17 cellular contexts compared by ENCODE assay signal in genomic region chr9:37433754-37434435, GRCh38. TPM values are rescaled to one million over a fixed set of nuclear protein-coding genes. Genes with fewer than 3 reads are reported as not detected.
DNase-seq lines count a peak whose midpoint lies in the region; ATAC-seq and TF ChIP-seq lines count a peak whose summit lies in the region.
"Had no signal": no experiment of that assay in that cellular context is flagged by ENCODE, and none has a peak within 500 bp of the region (broad histone marks: within the 10 kb centered on the region; RNA-seq: fewer than 3 reads in every experiment).

No MANE protein-coding gene starts in this region.

- no peaks in the 10 kb centered on the region for H3K9me3 ChIP-seq in CD8-positive, alpha-beta T cell (ENCODE audit: low read length)
- H3K9me3 ChIP-seq in cardiac muscle cell (ENCODE audit: low read depth), result no peaks in the 10 kb centered on the region
- H3K9me3 ChIP-seq: left lung, pancreas had no signal

- ATAC-seq in CD8-positive, alpha-beta T cell, result no peak
- ATAC-seq in HG02623 (IDR thresholded peaks at IDR 0.05; ENCODE audit: unreplicated experiment), result no peak
- ATAC-seq: left lung, pancreas had no signal

- no peaks in the 10 kb centered on the region for H3K9me3 Mint-ChIP-seq in CD8-positive, alpha-beta T cell
- H3K9me3 Mint-ChIP-seq in nephron progenitor cell, result no peaks in the 10 kb centered on the region
- no peaks in the 10 kb centered on the region for H3K9me3 Mint-ChIP-seq in chondrocyte (ENCODE audit: low read depth)
- H3K9me3 Mint-ChIP-seq: T-helper 2 cell treated with Interferon-gamma antibody and Interleukin-4, amounts not matched to agents 5 μg/mL and 100 μg/mL, for 36 hours had no signal

- H3K27ac Mint-ChIP-seq in CD8-positive, alpha-beta T cell, result peak overlapping the region; percentile 60
- H3K27ac Mint-ChIP-seq in nephron progenitor cell, result peak overlapping the region; percentile 83
- H3K27ac Mint-ChIP-seq in chondrocyte (ENCODE audit: unreplicated experiment), result no peak overlapping the region
- H3K27ac Mint-ChIP-seq: T-helper 2 cell treated with Interferon-gamma antibody and Interleukin-4, amounts not matched to agents 5 μg/mL and 100 μg/mL, for 36 hours had no signal

- peaks cover 75% of the 10 kb centered on the region for H3K36me3 Mint-ChIP-seq in CD8-positive, alpha-beta T cell
- peaks cover 48% of the 10 kb centered on the region for H3K36me3 Mint-ChIP-seq in nephron progenitor cell (ENCODE audit: low read depth)
- peaks cover 15% of the 10 kb centered on the region for H3K36me3 Mint-ChIP-seq in chondrocyte (ENCODE audit: low read depth)

- CTCF ChIA-PET in CD8-positive, alpha-beta T cell (lab: Charles Lee), result no interaction called here

- POLR2A ChIA-PET in CD8-positive, alpha-beta T cell (lab: Charles Lee), result no interaction called here

- no peak for TF ChIP-seq CTCF in CD8-positive, alpha-beta T cell (IDR thresholded peaks at IDR 0.05)
- TF ChIP-seq CTCF in cardiac muscle cell (IDR thresholded peaks at IDR 0.05; ENCODE audit: low read depth, low read length), result no peak
- no peak for TF ChIP-seq CTCF in nephron progenitor cell (IDR thresholded peaks at IDR 0.05)
- TF ChIP-seq CTCF in chondrocyte (IDR thresholded peaks at IDR 0.05), result no peak

- H3K4me1 ChIP-seq in CD8-positive, alpha-beta T cell (ENCODE audit: insufficient read depth, low read length), result no peaks in the 10 kb centered on the region
- peaks cover 18% of the 10 kb centered on the region for H3K4me1 ChIP-seq in cardiac muscle cell (ENCODE audit: low read depth)

- peaks cover 3% of the 10 kb centered on the region for H3K4me1 Mint-ChIP-seq in CD8-positive, alpha-beta T cell (ENCODE audit: low read depth)
- H3K4me1 Mint-ChIP-seq in nephron progenitor cell, result peaks cover 42% of the 10 kb centered on the region
- peaks cover 12% of the 10 kb centered on the region for H3K4me1 Mint-ChIP-seq in chondrocyte (ENCODE audit: low read depth)

- no peaks in the 10 kb centered on the region for H3K27me3 ChIP-seq in CD8-positive, alpha-beta T cell (ENCODE audit: insufficient read depth, low read length)
- no peaks in the 10 kb centered on the region for H3K27me3 ChIP-seq in cardiac muscle cell
- H3K27me3 ChIP-seq: left lung, pancreas had no signal

- DNase-seq in CD8-positive, alpha-beta T cell, result no peak
- DNase-seq in amygdala (lab: John Stamatoyannopoulos, UW), result peak in 54 of 56 donors; percentile 38 to 93 (median 82)
- peak in 1 of 2 donors; percentile 32 for DNase-seq in cardiac muscle cell (ENCODE audit: low read depth in 1 of 2, low spot score in 1 of 2)
- DNase-seq in nephron progenitor cell, result no peak
- no peak for DNase-seq in chondrocyte (ENCODE audit: low spot score)
- DNase-seq in H4 (ENCODE audit: low spot score), result no peak
- DNase-seq in 8988T, result no peak
- DNase-seq: activated CD4-positive, alpha-beta T cell treated with anti-CD3 and anti-CD28 coated beads, Interleukin-2, amount 50 U/mL, for 48 hours; activated gamma-delta T cell treated with Interleukin-2 at 50 U/mL for 16 hours; central memory CD4-positive, alpha-beta T cell; EL; left lung; NCI-H1092; NCI-H446 treated with DMSO at 0.1 percent for 48 hours had no signal

- H3K4me3 ChIP-seq in CD8-positive, alpha-beta T cell (ENCODE audit: low read depth, low read length), result no peak overlapping the region
- H3K4me3 ChIP-seq in cardiac muscle cell, result no peak overlapping the region
- H3K4me3 ChIP-seq: left lung, pancreas had no signal

- intact Hi-C loops in CD8-positive, alpha-beta T cell (cut with DNase I, micrococcal nuclease), result no loop called here

- no peak overlapping the region for H3K4me3 Mint-ChIP-seq in CD8-positive, alpha-beta T cell
- H3K4me3 Mint-ChIP-seq in nephron progenitor cell (peak overlapping the region; percentile 13), chondrocyte (ENCODE audit: unreplicated experiment) (no peak overlapping the region)
- H3K4me3 Mint-ChIP-seq: T-helper 2 cell treated with Interferon-gamma antibody and Interleukin-4, amounts not matched to agents 5 μg/mL and 100 μg/mL, for 36 hours had no signal

- no peak overlapping the region for H3K27ac ChIP-seq in CD8-positive, alpha-beta T cell (ENCODE audit: low read depth, low read length)
- peak overlapping the region; percentile 66 for H3K27ac ChIP-seq in cardiac muscle cell
- H3K27ac ChIP-seq: left lung, pancreas had no signal

- peaks cover 4% of the 10 kb centered on the region for H3K36me3 ChIP-seq in CD8-positive, alpha-beta T cell (ENCODE audit: insufficient read depth, low read length)
- H3K36me3 ChIP-seq in cardiac muscle cell, result peaks cover 15% of the 10 kb centered on the region

- no peaks in the 10 kb centered on the region for H3K27me3 Mint-ChIP-seq in CD8-positive, alpha-beta T cell (ENCODE audit: low read depth)
- H3K27me3 Mint-ChIP-seq in nephron progenitor cell (ENCODE audit: low read depth, poor library complexity) (no peaks in the 10 kb centered on the region), chondrocyte (ENCODE audit: low read depth) (no peaks in the 10 kb centered on the region)

RNA-seq across cellular contexts. Expression of gene GRHPR, which starts 11.4 kb away (rescaled TPM):
- 10 to 100 TPM; 25.5 to 25.8 TPM for total RNA-seq in CD8-positive, alpha-beta T cell
- total RNA-seq in cardiac muscle cell (335 and 376 TPM in 2 replicates), chondrocyte (84.3 to 101 TPM (median 86.3 TPM) in 3 replicates)
- 252 and 280 TPM in 2 replicates for polyA plus RNA-seq in cardiac muscle cell
- 172 and 191 TPM in 2 replicates for total RNA-seq in H4 (2014; rRNA removed; shearing (Covaris generic))

RNA-seq across cellular contexts. Expression of gene ZBTB5, which starts 31.4 kb away (rescaled TPM):
- total RNA-seq in CD8-positive, alpha-beta T cell, result 10 to 100 TPM; 18.5 to 18.7 TPM
- 16.2 and 24.9 TPM in 2 replicates for total RNA-seq in cardiac muscle cell
- polyA plus RNA-seq in cardiac muscle cell, result 6.7 and 10.9 TPM in 2 replicates
- 14.1 to 15.3 TPM (median 14.5 TPM) in 3 replicates for total RNA-seq in chondrocyte
- 13.6 and 14.6 TPM in 2 replicates for total RNA-seq in H4 (2014; rRNA removed; shearing (Covaris generic))

RNA-seq across cellular contexts. Expression of gene POLR1E, which starts 51.9 kb away (rescaled TPM):
- total RNA-seq in CD8-positive, alpha-beta T cell, result 10 to 100 TPM; 27.2 to 27.8 TPM
- total RNA-seq in cardiac muscle cell (15.1 and 18.2 TPM in 2 replicates), chondrocyte (12.7 to 13.9 TPM (median 13.7 TPM) in 3 replicates)
- polyA plus RNA-seq in cardiac muscle cell, result 7.6 and 7.8 TPM in 2 replicates
- 57.2 and 59.7 TPM in 2 replicates for total RNA-seq in H4 (2014; rRNA removed; shearing (Covaris generic))

Comparison
In these comparisons a context has a peak if more than half of its experiments do, and no peak if none do; other contexts are left out.
1. DNase-seq: peak in amygdala (54 of 56); none in CD8-positive, alpha-beta T cell (0 of 7), nephron progenitor cell (single experiment), chondrocyte (single experiment), H4 (single experiment) and 8988T (single experiment).